20 cellular contexts compared by ENCODE assay signal in the genomic region with DNA sequence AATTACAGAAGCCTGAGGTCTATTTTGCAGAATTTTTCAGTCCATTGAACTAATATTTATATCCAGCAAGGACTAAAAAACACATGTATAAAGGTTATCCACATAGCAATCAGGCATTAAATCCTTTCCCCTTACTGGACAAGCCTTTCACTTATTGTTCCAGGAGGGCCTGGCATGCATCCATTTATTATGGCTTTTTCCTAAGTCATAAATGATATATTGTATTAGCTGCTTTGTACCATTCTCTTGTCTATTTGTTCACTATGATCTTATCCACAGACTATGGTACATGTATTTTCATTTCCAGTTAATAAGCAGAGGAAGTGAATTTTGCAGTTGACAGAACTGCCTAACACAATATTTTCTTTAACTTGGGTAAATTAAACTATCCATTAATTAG.
A peak's percentile ranks its signal among the peaks of the same experiment; 100 is the strongest.
DNase-seq lines count a peak whose midpoint lies in the region; ATAC-seq, FAIRE-seq and TF ChIP-seq lines count a peak whose summit lies in the region.
"Had no signal": no experiment of that assay in that cellular context is flagged by ENCODE, and none has a peak within 500 bp of the region (broad histone marks: within the 10 kb centered on the region; RNA-seq: fewer than 3 reads in every experiment).

No MANE protein-coding gene starts in this region.

- no peak overlapping the region for H2AFZ ChIP-seq in SK-N-SH (ENCODE audit: low read depth)
- no peak overlapping the region for H2AFZ ChIP-seq in endothelial cell of umbilical vein (ENCODE audit: low read depth, low read length)

- H3K4me3 ChIP-seq in SK-N-SH (ENCODE audit: low read depth in 2 of 2, low read length in 1 of 2) = no peak overlapping the region
- H3K4me3 ChIP-seq in endothelial cell of umbilical vein (replicated peaks in 1 of 3; ENCODE audit: insufficient read depth in 1 of 3, low read depth in 1 of 3, low read length in 3 of 3) = no peak overlapping the region
- H3K4me3 ChIP-seq: GM12878 had no signal

- no peaks in the 10 kb centered on the region for H3F3A ChIP-seq in SK-N-SH (replicated peaks; ENCODE audit: insufficient read depth)

- H3K4me2 ChIP-seq in SK-N-SH = no peak overlapping the region
- H3K4me2 ChIP-seq in endothelial cell of umbilical vein (ENCODE audit: insufficient read depth, low read length) = no peak overlapping the region

- DNase-seq in NCI-H69 (lab: John Stamatoyannopoulos, UW) (peak; percentile 17), SK-N-SH (peak; percentile 28), endothelial cell of umbilical vein (ENCODE audit: low read depth, low spot score) (peak; percentile 13), superior temporal gyrus (ENCODE audit: extremely low spot score) (peak; percentile 62), left ventricle myocardium superior (no peak), DMS53 treated with DMSO at 0.1 percent for 48 hours (lab: John Stamatoyannopoulos, UW; ENCODE audit: unreplicated experiment) (no peak)
- DNase-seq: ACHN; Caco-2; CD4-positive, alpha-beta T cell; DMS153; DMS79 treated with DMSO at 0.1 percent for 48 hours; GF-D8; H9 had no signal

- BruUV-seq in endothelial cell of umbilical vein (replicated peaks; lab: Mats Ljungman, UMichigan) = no TSS peak

- no peak for TF ChIP-seq CTCF in SK-N-SH (IDR thresholded peaks at IDR 0.05)
- TF ChIP-seq CTCF in endothelial cell of umbilical vein (IDR thresholded peaks at IDR 0.05; ENCODE audit: extremely low read depth in 1 of 2, insufficient read depth in 1 of 2, low read depth in 1 of 2, low read length in 2 of 2) = no peak

- no peak overlapping the region for H3K9ac ChIP-seq in SK-N-SH
- H3K9ac ChIP-seq in endothelial cell of umbilical vein (replicated peaks; ENCODE audit: extremely low read depth, insufficient read depth, low read length) = no peak overlapping the region

- intact Hi-C loops in endothelial cell of umbilical vein (cut with micrococcal nuclease) (no loop called here), left ventricle myocardium superior (cut with micrococcal nuclease) (loop anchor here (5.0 kb wide), 1 partner anchor 312 kb away; no protein-coding TSS in a partner anchor)

- dilution Hi-C loops in endothelial cell of umbilical vein (cut with MboI; ENCODE audit: extremely low pct_ligation_motif_present, low sequenced_read_pairs) = no loop called here

- CTCF ChIA-PET in SK-N-SH (lab: Yijun Ruan, JAX) (interaction anchor here (0.6 to 9.2 kb wide), 12 partner anchors 19 to 617 kb away, joined by 3 to 79 read pairs (median 4); partner anchors contain the start of gene ANK2), endothelial cell of umbilical vein (lab: Charles Lee) (interaction anchor here (0.9 kb wide), 1 partner anchor 179 kb away, joined by 3 read pairs; no protein-coding TSS in a partner anchor)

- H3K79me2 ChIP-seq in SK-N-SH (ENCODE audit: insufficient read depth) = no peaks in the 10 kb centered on the region
- H3K79me2 ChIP-seq in endothelial cell of umbilical vein (ENCODE audit: control insufficient read depth, insufficient read depth, low read length) = no peaks in the 10 kb centered on the region

- H3K9me1 ChIP-seq in endothelial cell of umbilical vein (replicated peaks; ENCODE audit: control insufficient read depth, extremely low read depth, insufficient read depth, low read length) = no peaks in the 10 kb centered on the region

- TF ChIP-seq POLR2A in endothelial cell of umbilical vein (IDR thresholded peaks at IDR 0.05; ENCODE audit: low read depth, low read length) = no peak

- no peaks in the 10 kb centered on the region for H3K27me3 ChIP-seq in SK-N-SH (ENCODE audit: insufficient read depth)
- peaks cover 2 to 3% of the 10 kb centered on the region in 2 experiments for H3K27me3 ChIP-seq in endothelial cell of umbilical vein (ENCODE audit: control insufficient read depth in 2 of 2, insufficient read depth in 2 of 2, low read length in 2 of 2)

- H3K9me3 ChIP-seq in SK-N-SH (no peaks in the 10 kb centered on the region), endothelial cell of umbilical vein (replicated peaks; ENCODE audit: control insufficient read depth, insufficient read depth, low read length) (no peaks in the 10 kb centered on the region)
- H3K9me3 ChIP-seq: Caco-2 had no signal

- H3K36me3 ChIP-seq in SK-N-SH (replicated peaks in 1 of 2; ENCODE audit: control insufficient read depth in 1 of 2, insufficient read depth in 2 of 2, low read length in 1 of 2) (no peaks in the 10 kb centered on the region), endothelial cell of umbilical vein (ENCODE audit: control insufficient read depth in 2 of 2, extremely low read depth in 1 of 2, insufficient read depth in 2 of 2, low read length in 2 of 2) (no peaks in the 10 kb centered on the region)

- H3K4me1 ChIP-seq in SK-N-SH (ENCODE audit: control insufficient read depth in 1 of 2, insufficient read depth in 2 of 2, low read depth in 1 of 2, low read length in 1 of 2) (peaks cover 0 to 43% of the 10 kb centered on the region in 2 experiments; a peak in 3 of 4 replicates), endothelial cell of umbilical vein (ENCODE audit: control insufficient read depth, extremely low read depth, insufficient read depth, low read length) (no peaks in the 10 kb centered on the region)

- TF ChIP-seq RAD21 in SK-N-SH (IDR thresholded peaks at IDR 0.05; ENCODE audit: low read length) = no peak; the same call in 1 of the 2 replicates

- H3K27ac ChIP-seq in SK-N-SH (ENCODE audit: low read depth in 2 of 2, low read length in 1 of 2) (peak overlapping the region in 1 of 2 experiments; percentile 97; a peak in 2 of 4 replicates), endothelial cell of umbilical vein (ENCODE audit: insufficient read depth, low read depth, low read length) (no peak overlapping the region)
- H3K27ac ChIP-seq: C4-2B had no signal

- POLR2A ChIA-PET in SK-N-SH (lab: Yijun Ruan, JAX) = no interaction called here
- POLR2A ChIA-PET in endothelial cell of umbilical vein (lab: Charles Lee) = no interaction called here

- TF ChIP-seq EP300 in SK-N-SH (IDR thresholded peaks at IDR 0.05; ENCODE audit: borderline replicate concordance in 1 of 2, low read depth in 1 of 2, low read length in 1 of 2) = peak in 1 of 2 experiments; percentile 74; a peak in 2 of 4 replicates

- no peaks in the 10 kb centered on the region for H4K20me1 ChIP-seq in SK-N-SH (ENCODE audit: insufficient read depth)
- H4K20me1 ChIP-seq in endothelial cell of umbilical vein (replicated peaks; ENCODE audit: control insufficient read depth, extremely low read depth, insufficient read depth, low read length) = no peaks in the 10 kb centered on the region

- no peaks in the 10 kb centered on the region for H3K9me2 ChIP-seq in SK-N-SH

- ATAC-seq in left ventricle myocardium superior = no peak
- no peak for ATAC-seq in GM21528 (IDR thresholded peaks at IDR 0.05; ENCODE audit: low FRiP score, unreplicated experiment)
- ATAC-seq: GM12878, HepG2 had no signal

- FAIRE-seq in endothelial cell of umbilical vein (lab: Jason Lieb, UNC) = no peak
- FAIRE-seq: A204.1, D721Med, GM12878, H1, HepG2 had no signal

TF ChIP-seq in SK-N-SH, 30 proteins besides CTCF, POLR2A, EP300 and RAD21:
- TF ChIP-seq RCOR1 (IDR thresholded peaks at IDR 0.05; ENCODE audit: low read length) (peak; percentile 72), SIN3A (IDR thresholded peaks at IDR 0.05; ENCODE audit: borderline replicate concordance, low read depth, low read length) (no peak), GATA2 (CRISPR knock-in tag; IDR thresholded peaks at IDR 0.05) (peak; percentile 32; the same call in 1 of the 2 replicates)
- TF ChIP-seq, protein P1, sequence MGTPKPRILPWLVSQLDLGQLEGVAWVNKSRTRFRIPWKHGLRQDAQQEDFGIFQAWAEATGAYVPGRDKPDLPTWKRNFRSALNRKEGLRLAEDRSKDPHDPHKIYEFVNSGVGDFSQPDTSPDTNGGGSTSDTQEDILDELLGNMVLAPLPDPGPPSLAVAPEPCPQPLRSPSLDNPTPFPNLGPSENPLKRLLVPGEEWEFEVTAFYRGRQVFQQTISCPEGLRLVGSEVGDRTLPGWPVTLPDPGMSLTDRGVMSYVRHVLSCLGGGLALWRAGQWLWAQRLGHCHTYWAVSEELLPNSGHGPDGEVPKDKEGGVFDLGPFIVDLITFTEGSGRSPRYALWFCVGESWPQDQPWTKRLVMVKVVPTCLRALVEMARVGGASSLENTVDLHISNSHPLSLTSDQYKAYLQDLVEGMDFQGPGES (IDR thresholded peaks at IDR 0.05; ENCODE audit: low read depth, low read length) = no peak

TF ChIP-seq in endothelial cell of umbilical vein, 7 proteins besides CTCF, POLR2A, EP300 and RAD21:
- TF ChIP-seq, protein P2, sequence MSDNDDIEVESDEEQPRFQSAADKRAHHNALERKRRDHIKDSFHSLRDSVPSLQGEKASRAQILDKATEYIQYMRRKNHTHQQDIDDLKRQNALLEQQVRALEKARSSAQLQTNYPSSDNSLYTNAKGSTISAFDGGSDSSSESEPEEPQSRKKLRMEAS (IDR thresholded peaks at IDR 0.05; ENCODE audit: insufficient read depth, insufficient read length) = no peak
- no peak for TF ChIP-seq POLR2AphosphoS5 (IDR thresholded peaks at IDR 0.05; ENCODE audit: insufficient read depth, low read depth, low read length)
- no peak for TF ChIP-seq EZH2 (IDR thresholded peaks at IDR 0.05; ENCODE audit: borderline replicate concordance, low read depth, low read length, severe bottlenecking)
- TF ChIP-seq JUN (IDR thresholded peaks at IDR 0.05; ENCODE audit: borderline replicate concordance, insufficient read depth, insufficient read length, low read depth) = no peak
- no peak for TF ChIP-seq GATA2 (IDR thresholded peaks at IDR 0.05; ENCODE audit: insufficient read depth, insufficient read length, low read depth, low read length)
- TF ChIP-seq FOS (IDR thresholded peaks at IDR 0.05; ENCODE audit: borderline replicate concordance, insufficient read depth, low read length) = no peak
- no peak for TF ChIP-seq MYC (IDR thresholded peaks at IDR 0.05; ENCODE audit: low read depth, low read length)

Comparison
In these comparisons a context has a peak if more than half of its experiments do, and no peak if none do; other contexts are left out.
1. DNase-seq: peak in NCI-H69 (single experiment), SK-N-SH (single experiment), endothelial cell of umbilical vein (single experiment) and superior temporal gyrus (single experiment); none in left ventricle myocardium superior (single experiment) and DMS53 treated with DMSO at 0.1 percent for 48 hours (single experiment).